ENCODE assay signal across 8 cellular contexts in genomic region chr14:77498984-77499527, GRCh38. TPM values are rescaled to one million over a fixed set of nuclear protein-coding genes. Genes with fewer than 3 reads are reported as not detected.
DNase-seq lines count a peak whose midpoint lies in the region; ATAC-seq and TF ChIP-seq lines count a peak whose summit lies in the region.

No MANE protein-coding gene starts in this region.

- H3K4me1 Mint-ChIP-seq in activated CD4-positive, alpha-beta T cell treated with anti-CD3 and anti-CD28 coated beads, Interleukin-2, amount 10 ng/mL, durations not matched to agents 24 days and 14 days, result peaks cover 2% of the 10 kb centered on the region

- H2AFZ ChIP-seq in SK-N-SH (ENCODE audit: low read depth), result peak overlapping the region; percentile 70; the same call in 1 of the 2 replicates

- POLR2A ChIA-PET in SK-N-SH (lab: Yijun Ruan, JAX), result interaction anchor here (0.6 kb wide), 1 partner anchor 35 kb away, joined by 3 read pairs; no protein-coding TSS in a partner anchor

- H3K4me3 ChIP-seq in SK-N-SH (ENCODE audit: low read depth in 2 of 2, low read length in 1 of 2), result peak overlapping the region; percentile 47 to 66
- peak overlapping the region; percentile 51 for H3K4me3 ChIP-seq in fibroblast of villous mesenchyme (ENCODE audit: low read depth, low read length)
- peak overlapping the region; percentile 34 for H3K4me3 ChIP-seq in retinal pigment epithelial cell (ENCODE audit: low read length)

- no peaks in the 10 kb centered on the region for H3K36me3 Mint-ChIP-seq in activated CD4-positive, alpha-beta T cell treated with anti-CD3 and anti-CD28 coated beads, Interleukin-2, amount 10 ng/mL, durations not matched to agents 24 days and 14 days (ENCODE audit: low read depth)

- H3K27ac ChIP-seq in SK-N-SH (ENCODE audit: low read depth in 2 of 2, low read length in 1 of 2), result no peak overlapping the region

- TF ChIP-seq RAD21 in SK-N-SH (IDR thresholded peaks at IDR 0.05; ENCODE audit: low read length), result no peak

- H3K4me1 ChIP-seq in SK-N-SH (ENCODE audit: control insufficient read depth in 1 of 2, insufficient read depth in 2 of 2, low read depth in 1 of 2, low read length in 1 of 2), result peaks cover 0 to 8% of the 10 kb centered on the region in 2 experiments; a peak in 1 of 4 replicates

- no peaks in the 10 kb centered on the region for H3K36me3 ChIP-seq in SK-N-SH (replicated peaks in 1 of 2; ENCODE audit: control insufficient read depth in 1 of 2, insufficient read depth in 2 of 2, low read length in 1 of 2)

- CTCF ChIA-PET in SK-N-SH (lab: Yijun Ruan, JAX), result interaction anchor here (1.2 to 1.6 kb wide), 2 partner anchors 39 to 40 kb away, joined by 3 to 4 read pairs; no protein-coding TSS in a partner anchor

- ATAC-seq in HG02588 (IDR thresholded peaks at IDR 0.05; ENCODE audit: unreplicated experiment), result peak; percentile 16

- no peaks in the 10 kb centered on the region for H3K9me2 ChIP-seq in SK-N-SH

- peaks cover 5% of the 10 kb centered on the region for H3K9me3 Mint-ChIP-seq in activated CD4-positive, alpha-beta T cell treated with anti-CD3 and anti-CD28 coated beads, Interleukin-2, amount 10 ng/mL, durations not matched to agents 24 days and 14 days

- H3K9me3 ChIP-seq in SK-N-SH, result no peaks in the 10 kb centered on the region

- no peak overlapping the region for H3K9ac ChIP-seq in SK-N-SH

- H3K79me2 ChIP-seq in SK-N-SH (ENCODE audit: insufficient read depth), result no peaks in the 10 kb centered on the region

- H3K4me3 Mint-ChIP-seq in activated CD4-positive, alpha-beta T cell treated with anti-CD3 and anti-CD28 coated beads, Interleukin-2, amount 10 ng/mL, durations not matched to agents 24 days and 14 days, result peak overlapping the region; percentile 64

- H3K27ac Mint-ChIP-seq in activated CD4-positive, alpha-beta T cell treated with anti-CD3 and anti-CD28 coated beads, Interleukin-2, amount 10 ng/mL, durations not matched to agents 24 days and 14 days, result no peak overlapping the region

- no peaks in the 10 kb centered on the region for H3F3A ChIP-seq in SK-N-SH (replicated peaks; ENCODE audit: insufficient read depth)

- intact Hi-C loops in activated CD4-positive, alpha-beta T cell treated with anti-CD3 and anti-CD28 coated beads, Interleukin-2, amount 10 ng/mL, durations not matched to agents 24 days and 14 days (cut with micrococcal nuclease), result no loop called here

- H3K27me3 Mint-ChIP-seq in activated CD4-positive, alpha-beta T cell treated with anti-CD3 and anti-CD28 coated beads, Interleukin-2, amount 10 ng/mL, durations not matched to agents 24 days and 14 days, result peaks cover 37% of the 10 kb centered on the region

- H3K27me3 ChIP-seq in SK-N-SH (ENCODE audit: insufficient read depth), result no peaks in the 10 kb centered on the region; the same call in 1 of the 2 replicates

- H4K20me1 ChIP-seq in SK-N-SH (ENCODE audit: insufficient read depth), result no peaks in the 10 kb centered on the region

- DNase-seq in activated CD4-positive, alpha-beta T cell treated with anti-CD3 and anti-CD28 coated beads, Interleukin-2, amount 10 ng/mL, durations not matched to agents 24 days and 14 days, result no peak
- DNase-seq in activated CD4-positive, alpha-beta T cell treated with anti-CD3 and anti-CD28 coated beads, Interleukin-2, amount 50 U/mL, for 4 hours, result no peak
- DNase-seq in SK-N-SH (no peak), fibroblast of villous mesenchyme (ENCODE audit: low read depth) (no peak), retinal pigment epithelial cell (ENCODE audit: low read depth) (no peak), NAMALWA (ENCODE audit: low spot score) (no peak), COLO829 (ENCODE audit: low spot score) (no peak)

- H3K4me2 ChIP-seq in SK-N-SH, result peak overlapping the region; percentile 98

- no peak for TF ChIP-seq EP300 in SK-N-SH (IDR thresholded peaks at IDR 0.05; ENCODE audit: borderline replicate concordance in 1 of 2, low read depth in 1 of 2, low read length in 1 of 2)

- TF ChIP-seq CTCF in SK-N-SH (IDR thresholded peaks at IDR 0.05) (no peak), fibroblast of villous mesenchyme (IDR thresholded peaks at IDR 0.05; ENCODE audit: insufficient read depth, low read depth, low read length) (no peak), retinal pigment epithelial cell (conservative IDR thresholded peaks at IDR 0.05; ENCODE audit: low read depth, low read length) (no peak)

- 15% methylated on average over 24 of the region's 53 CpGs for WGBS in SK-N-SH (ENCODE audit: low lambda C conversion rate)

TF ChIP-seq in SK-N-SH, 30 proteins besides CTCF, POLR2A, EP300 and RAD21 (continues in another document):
- TF ChIP-seq REST (IDR thresholded peaks at IDR 0.05; ENCODE audit: low read depth, low read length), result no peak
- no peak for TF ChIP-seq MAX (IDR thresholded peaks at IDR 0.05; ENCODE audit: low read depth)
- no peak for TF ChIP-seq ZBTB33 (IDR thresholded peaks at IDR 0.05; ENCODE audit: borderline replicate concordance, low read depth)
- TF ChIP-seq IRF3 (IDR thresholded peaks at IDR 0.05; ENCODE audit: low read depth, low read length), result no peak
- TF ChIP-seq SIN3A (IDR thresholded peaks at IDR 0.05; ENCODE audit: borderline replicate concordance, low read depth, low read length), result no peak
- TF ChIP-seq YY1 (IDR thresholded peaks at IDR 0.05; ENCODE audit: low read depth), result no peak

RNA-seq across cellular contexts. Expression of gene ISM2, which starts 0.4 kb away (rescaled TPM):
- total RNA-seq in activated CD4-positive, alpha-beta T cell treated with anti-CD3 and anti-CD28 coated beads, Interleukin-2, amount 10 ng/mL, durations not matched to agents 24 days and 14 days, result 0.07 and 0.12 TPM in 2 replicates
- polyA plus RNA-seq in SK-N-SH (2012; rRNA removed), result 0.08 and 0.20 TPM in 2 replicates
- polyA plus RNA-seq in SK-N-SH (2012; cell fraction: cytosol; rRNA removed), result 0.01 and 0.08 TPM in 2 replicates
- 0.14 TPM in 1 of 2 replicates, not detected in the other for polyA plus RNA-seq in SK-N-SH (2012; cell fraction: nucleus; rRNA removed)
- under 0.01 TPM in 1 of 2 replicates, not detected in the other for total RNA-seq in fibroblast of villous mesenchyme

RNA-seq across cellular contexts. Expression of gene AHSA1, which starts 41.2 kb away (rescaled TPM):
- total RNA-seq in activated CD4-positive, alpha-beta T cell treated with anti-CD3 and anti-CD28 coated beads, Interleukin-2, amount 10 ng/mL, durations not matched to agents 24 days and 14 days, result 418 and 441 TPM in 2 replicates
- 366 and 439 TPM in 2 replicates for polyA plus RNA-seq in SK-N-SH (2012; rRNA removed)
- 486 and 518 TPM in 2 replicates for polyA plus RNA-seq in SK-N-SH (2012; cell fraction: cytosol; rRNA removed)
- 107 and 186 TPM in 2 replicates for polyA plus RNA-seq in SK-N-SH (2012; cell fraction: nucleus; rRNA removed)
- 57.0 and 88.9 TPM in 2 replicates for total RNA-seq in fibroblast of villous mesenchyme

RNA-seq across cellular contexts. Expression of gene VIPAS39, which starts 41.7 kb away (rescaled TPM):
- 17.7 and 18.5 TPM in 2 replicates for total RNA-seq in activated CD4-positive, alpha-beta T cell treated with anti-CD3 and anti-CD28 coated beads, Interleukin-2, amount 10 ng/mL, durations not matched to agents 24 days and 14 days
- 20.8 and 29.2 TPM in 2 replicates for polyA plus RNA-seq in SK-N-SH (2012; rRNA removed)
- polyA plus RNA-seq in SK-N-SH (2012; cell fraction: cytosol; rRNA removed), result 22.3 and 23.3 TPM in 2 replicates
- polyA plus RNA-seq in SK-N-SH (2012; cell fraction: nucleus; rRNA removed), result 28.1 and 45.4 TPM in 2 replicates
- total RNA-seq in fibroblast of villous mesenchyme, result 20.3 and 29.8 TPM in 2 replicates
